Comparison of ENCODE assay signal across 20 cellular contexts in the genomic region with DNA sequence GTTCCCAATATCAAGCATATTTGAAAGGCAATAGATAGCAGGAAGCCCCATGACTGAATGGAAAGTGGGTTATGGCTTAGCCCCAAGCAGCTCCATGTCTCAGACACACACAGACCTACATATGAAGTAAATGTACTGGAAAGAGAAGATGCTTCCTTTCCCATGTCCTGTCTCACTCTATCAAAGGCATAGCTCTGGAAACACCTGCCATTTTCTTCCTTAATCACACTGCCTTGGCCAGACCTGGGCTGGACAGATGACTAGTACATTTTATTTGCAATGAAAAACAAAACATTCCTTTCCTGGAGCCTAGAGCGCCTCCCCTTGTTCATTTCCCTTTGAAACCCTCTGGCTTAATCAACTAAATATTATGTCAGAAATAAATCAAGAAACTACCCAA.
DNase-seq lines count a peak whose midpoint lies in the region; ATAC-seq and TF ChIP-seq lines count a peak whose summit lies in the region.
"Had no signal": no experiment of that assay in that cellular context is flagged by ENCODE, and none has a peak within 500 bp of the region (broad histone marks: within the 10 kb centered on the region; RNA-seq: fewer than 3 reads in every experiment).

No MANE protein-coding gene starts in this region.

- H4K12ac ChIP-seq in trophoblast cell (ENCODE audit: low read depth, low read length), result no peak overlapping the region

- H3K27ac ChIP-seq in ascending aorta, result peak overlapping the region; percentile 92 to 96
- no peak overlapping the region for H3K27ac ChIP-seq in trophoblast cell (ENCODE audit: low read depth, low read length)
- H3K27ac ChIP-seq in tibial artery, result peak overlapping the region; percentile 90 to 96
- H3K27ac ChIP-seq: PC-9 had no signal

- no peaks in the 10 kb centered on the region for H3K36me3 Mint-ChIP-seq in stimulated activated naive B cell treated with anti-CD40 and anti-IgM and Interleukin-4, amounts not matched to agents 10 μg/mL and 1 μg/mL and 100 μg/mL, for 72 hours

- no peak overlapping the region for H2BK12ac ChIP-seq in trophoblast cell (ENCODE audit: low read length)

- no peak overlapping the region for H3K9ac ChIP-seq in trophoblast cell (ENCODE audit: low read length)

- ATAC-seq in stimulated activated naive B cell treated with anti-CD40 and anti-IgM and Interleukin-4, amounts not matched to agents 10 μg/mL and 1 μg/mL and 100 μg/mL, for 72 hours (replicated peaks), result no peak
- ATAC-seq in GM18520 (IDR thresholded peaks at IDR 0.05; ENCODE audit: unreplicated experiment), result no peak
- ATAC-seq: GM23338, K562 had no signal

- H3K4ac ChIP-seq in trophoblast cell (ENCODE audit: low read depth, low read length), result no peak overlapping the region

- peak overlapping the region; percentile 27 for H2AK5ac ChIP-seq in trophoblast cell (ENCODE audit: low read length)

- H3K4me1 ChIP-seq in ascending aorta (peaks cover 25 to 73% of the 10 kb centered on the region in 2 donors), trophoblast cell (ENCODE audit: control insufficient read depth in 1 of 2, insufficient read depth in 2 of 2, low read length in 2 of 2) (peaks cover 10 to 17% of the 10 kb centered on the region in 2 experiments), tibial artery (peaks cover 14 to 98% (median 80%) of the 10 kb centered on the region in 4 donors)

- H3K4me1 Mint-ChIP-seq in stimulated activated naive B cell treated with anti-CD40 and anti-IgM and Interleukin-4, amounts not matched to agents 10 μg/mL and 1 μg/mL and 100 μg/mL, for 72 hours, result peaks cover 8 to 16% of the 10 kb centered on the region in 2 donors

- no peak overlapping the region for H2BK120ac ChIP-seq in trophoblast cell (ENCODE audit: insufficient read depth, low read length, poor library complexity)

- no peak overlapping the region for H3K23ac ChIP-seq in trophoblast cell (ENCODE audit: low read length)

- H3K14ac ChIP-seq in trophoblast cell (ENCODE audit: low read length), result no peak overlapping the region

- no peaks in the 10 kb centered on the region for H3K79me2 ChIP-seq in trophoblast cell (ENCODE audit: control insufficient read depth, insufficient read depth, low read length, poor library complexity)

- no peak overlapping the region for H4K8ac ChIP-seq in trophoblast cell (ENCODE audit: low read depth, low read length)

- H3K27me3 ChIP-seq in ascending aorta (no peaks in the 10 kb centered on the region), trophoblast cell (ENCODE audit: insufficient read depth, low read length) (no peaks in the 10 kb centered on the region), tibial artery (no peaks in the 10 kb centered on the region)
- H3K27me3 ChIP-seq: BE2C had no signal

- no peak overlapping the region for H3K4me3 ChIP-seq in ascending aorta
- no peak overlapping the region for H3K4me3 ChIP-seq in trophoblast cell (ENCODE audit: low read depth, low read length)
- H3K4me3 ChIP-seq in tibial artery, result no peak overlapping the region
- H3K4me3 ChIP-seq: GM23338, HAP-1, K562, PC-9 had no signal

- no peak overlapping the region for H3K4me3 Mint-ChIP-seq in stimulated activated naive B cell treated with anti-CD40 and anti-IgM and Interleukin-4, amounts not matched to agents 10 μg/mL and 1 μg/mL and 100 μg/mL, for 72 hours
- H3K4me3 Mint-ChIP-seq: GM23338 had no signal

- no CpG with 5 or more reads among the region's 1 CpG for WGBS in trophoblast cell (ENCODE audit: extremely low coverage, insufficient coverage, insufficient read length)

- H4K91ac ChIP-seq in trophoblast cell (ENCODE audit: low read depth, low read length), result no peak overlapping the region

- H3K9me3 Mint-ChIP-seq in stimulated activated naive B cell treated with anti-CD40 and anti-IgM and Interleukin-4, amounts not matched to agents 10 μg/mL and 1 μg/mL and 100 μg/mL, for 72 hours, result no peaks in the 10 kb centered on the region
- H3K9me3 Mint-ChIP-seq: GM23338 had no signal

- H3K79me1 ChIP-seq in trophoblast cell (ENCODE audit: low read length), result peaks cover 27% of the 10 kb centered on the region

- H3K27ac Mint-ChIP-seq in stimulated activated naive B cell treated with anti-CD40 and anti-IgM and Interleukin-4, amounts not matched to agents 10 μg/mL and 1 μg/mL and 100 μg/mL, for 72 hours, result no peak overlapping the region
- H3K27ac Mint-ChIP-seq: GM23338 had no signal

- H3K4me2 ChIP-seq in trophoblast cell (ENCODE audit: low read length), result no peak overlapping the region
- H3K4me2 ChIP-seq: GM23338, PC-9 had no signal

- H3K9me3 ChIP-seq in ascending aorta (no peaks in the 10 kb centered on the region), trophoblast cell (ENCODE audit: insufficient read depth, low read depth, low read length) (peaks cover 3% of the 10 kb centered on the region), tibial artery (no peaks in the 10 kb centered on the region)
- H3K9me3 ChIP-seq: BE2C, HAP-1 had no signal

- H3K18ac ChIP-seq in trophoblast cell (ENCODE audit: low read length), result no peak overlapping the region

- intact Hi-C loops in ascending aorta (cut with DNase I) (loop anchor here (2.0 to 10.0 kb wide), 2 partner anchors 55 to 229 kb away; no protein-coding TSS in a partner anchor), tibial artery (cut with DNase I; ENCODE audit: low total_unique reads) (no loop called here)

- H2AFZ ChIP-seq in trophoblast cell (ENCODE audit: insufficient read depth, low read length, poor library complexity), result no peak overlapping the region
- H2AFZ ChIP-seq: GM23338, PC-9 had no signal

- TF ChIP-seq CTCF in ascending aorta (IDR thresholded peaks at IDR 0.05) (peak in 1 of 3 experiments; percentile 24), tibial artery (IDR thresholded peaks at IDR 0.05) (no peak)

- DNase-seq in ascending aorta (ENCODE audit: low spot score in 2 of 2) (no peak), dermis blood vessel endothelial cell (peak; percentile 58), trophoblast cell (no peak), tibial artery (no peak)
- DNase-seq in stimulated activated naive B cell treated with anti-CD40 and anti-IgM and Interleukin-4, amounts not matched to agents 10 μg/mL and 1 μg/mL and 100 μg/mL, for 72 hours, result no peak
- no peak for DNase-seq in central memory CD4-positive, alpha-beta T cell
- DNase-seq: BE2C, NCI-H1092 treated with DMSO at 0.1 percent for 48 hours, NCI-H1436 treated with DMSO at 0.1 percent for 48 hours, NCI-H2029, NCI-H2227 treated with DMSO at 0.1 percent for 48 hours, NCI-H510A, NCI-H748 treated with DMSO at 0.1 percent for 48 hours, PC-9, RPMI8226, SHP77 had no signal

- H3K27me3 Mint-ChIP-seq in stimulated activated naive B cell treated with anti-CD40 and anti-IgM and Interleukin-4, amounts not matched to agents 10 μg/mL and 1 μg/mL and 100 μg/mL, for 72 hours, result peaks cover 23 to 24% of the 10 kb centered on the region in 2 donors

- H3K36me3 ChIP-seq in ascending aorta (no peaks in the 10 kb centered on the region), trophoblast cell (ENCODE audit: control insufficient read depth in 1 of 2, insufficient read depth in 2 of 2, low read length in 2 of 2) (no peaks in the 10 kb centered on the region), tibial artery (no peaks in the 10 kb centered on the region)
- H3K36me3 ChIP-seq: BE2C, HAP-1 had no signal

- H2BK5ac ChIP-seq in trophoblast cell (ENCODE audit: low read depth, low read length, poor library complexity), result no peak overlapping the region
